In the genomic region with DNA sequence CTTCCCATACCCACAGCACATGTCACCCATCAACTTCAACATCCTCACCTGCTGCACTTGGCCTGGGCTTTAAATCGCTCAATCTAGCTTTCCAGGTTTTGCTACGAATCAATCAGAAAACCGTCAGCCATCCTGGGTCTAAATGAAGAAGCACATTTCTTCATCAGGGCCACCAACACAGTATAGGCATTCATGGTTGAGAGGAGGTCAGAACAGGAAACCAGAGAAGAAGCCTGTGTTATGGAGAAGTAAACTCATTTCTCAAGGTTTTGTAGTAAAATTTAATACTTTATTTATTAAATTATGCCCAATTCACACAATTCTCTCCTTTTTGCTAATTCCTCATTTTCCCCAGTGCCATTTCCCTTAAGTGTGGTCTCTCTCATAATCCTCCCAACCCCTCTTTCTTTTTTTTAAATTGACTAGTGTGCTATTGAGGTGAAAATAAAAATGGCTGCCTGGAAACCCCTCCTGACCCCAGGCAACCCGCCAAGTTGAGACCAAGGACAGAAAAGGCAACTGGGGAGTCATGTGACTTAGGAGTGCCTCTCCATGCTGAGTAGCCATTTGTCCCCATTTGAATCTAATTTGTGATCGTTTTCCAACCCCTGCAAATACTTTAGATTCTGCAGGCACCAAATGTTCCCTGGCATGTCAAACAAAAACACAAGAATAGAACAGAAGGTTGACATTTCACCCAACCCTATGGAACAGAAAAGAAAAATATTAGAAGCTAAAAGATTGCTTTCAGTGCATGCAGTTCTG, we compare ENCODE assay signal across 2 cellular contexts.
TF ChIP-seq lines count a peak whose summit lies in the region.

No MANE protein-coding gene starts in this region.

TF ChIP-seq in SK-N-SH, 30 proteins besides CTCF, POLR2A, EP300 and RAD21:
- TF ChIP-seq FOXM1 (IDR thresholded peaks at IDR 0.05; ENCODE audit: low read depth) = no peak
- TF ChIP-seq, protein P1, sequence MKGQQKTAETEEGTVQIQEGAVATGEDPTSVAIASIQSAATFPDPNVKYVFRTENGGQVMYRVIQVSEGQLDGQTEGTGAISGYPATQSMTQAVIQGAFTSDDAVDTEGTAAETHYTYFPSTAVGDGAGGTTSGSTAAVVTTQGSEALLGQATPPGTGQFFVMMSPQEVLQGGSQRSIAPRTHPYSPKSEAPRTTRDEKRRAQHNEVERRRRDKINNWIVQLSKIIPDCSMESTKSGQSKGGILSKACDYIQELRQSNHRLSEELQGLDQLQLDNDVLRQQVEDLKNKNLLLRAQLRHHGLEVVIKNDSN (IDR thresholded peaks at IDR 0.05; ENCODE audit: borderline replicate concordance, low read depth) = 0 out of 2 replicates have a peak, but pooled peaks have one; percentile 7

TF ChIP-seq in SK-N-SH treated with all-trans-retinoic acid at 6 μM for 48 hours, 23 proteins besides CTCF, POLR2A, EP300 and RAD21:
- no peak for TF ChIP-seq SNAI2 (CRISPR knock-in tag; IDR thresholded peaks at IDR 0.05)
- no peak for TF ChIP-seq ZNF70 (CRISPR knock-in tag; IDR thresholded peaks at IDR 0.05)
- TF ChIP-seq BACH2 (CRISPR knock-in tag; IDR thresholded peaks at IDR 0.05; ENCODE audit: borderline replicate concordance) = no peak
- TF ChIP-seq, protein P2, sequence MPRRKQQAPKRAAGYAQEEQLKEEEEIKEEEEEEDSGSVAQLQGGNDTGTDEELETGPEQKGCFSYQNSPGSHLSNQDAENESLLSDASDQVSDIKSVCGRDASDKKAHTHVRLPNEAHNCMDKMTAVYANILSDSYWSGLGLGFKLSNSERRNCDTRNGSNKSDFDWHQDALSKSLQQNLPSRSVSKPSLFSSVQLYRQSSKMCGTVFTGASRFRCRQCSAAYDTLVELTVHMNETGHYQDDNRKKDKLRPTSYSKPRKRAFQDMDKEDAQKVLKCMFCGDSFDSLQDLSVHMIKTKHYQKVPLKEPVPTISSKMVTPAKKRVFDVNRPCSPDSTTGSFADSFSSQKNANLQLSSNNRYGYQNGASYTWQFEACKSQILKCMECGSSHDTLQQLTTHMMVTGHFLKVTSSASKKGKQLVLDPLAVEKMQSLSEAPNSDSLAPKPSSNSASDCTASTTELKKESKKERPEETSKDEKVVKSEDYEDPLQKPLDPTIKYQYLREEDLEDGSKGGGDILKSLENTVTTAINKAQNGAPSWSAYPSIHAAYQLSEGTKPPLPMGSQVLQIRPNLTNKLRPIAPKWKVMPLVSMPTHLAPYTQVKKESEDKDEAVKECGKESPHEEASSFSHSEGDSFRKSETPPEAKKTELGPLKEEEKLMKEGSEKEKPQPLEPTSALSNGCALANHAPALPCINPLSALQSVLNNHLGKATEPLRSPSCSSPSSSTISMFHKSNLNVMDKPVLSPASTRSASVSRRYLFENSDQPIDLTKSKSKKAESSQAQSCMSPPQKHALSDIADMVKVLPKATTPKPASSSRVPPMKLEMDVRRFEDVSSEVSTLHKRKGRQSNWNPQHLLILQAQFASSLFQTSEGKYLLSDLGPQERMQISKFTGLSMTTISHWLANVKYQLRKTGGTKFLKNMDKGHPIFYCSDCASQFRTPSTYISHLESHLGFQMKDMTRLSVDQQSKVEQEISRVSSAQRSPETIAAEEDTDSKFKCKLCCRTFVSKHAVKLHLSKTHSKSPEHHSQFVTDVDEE (CRISPR knock-in tag; IDR thresholded peaks at IDR 0.05) = no peak
- TF ChIP-seq GLIS3 (CRISPR knock-in tag; IDR thresholded peaks at IDR 0.05) = no peak
- TF ChIP-seq ZNF8 (CRISPR knock-in tag; IDR thresholded peaks at IDR 0.05) = no peak
- no peak for TF ChIP-seq PPARA (CRISPR knock-in tag; IDR thresholded peaks at IDR 0.05; ENCODE audit: borderline replicate concordance)
- TF ChIP-seq CSDC2 (CRISPR knock-in tag; IDR thresholded peaks at IDR 0.05) = no peak
- no peak for TF ChIP-seq ZNF565 (CRISPR knock-in tag; conservative IDR thresholded peaks at IDR 0.05; ENCODE audit: low read depth)
- no peak for TF ChIP-seq ARNTL (CRISPR knock-in tag; IDR thresholded peaks at IDR 0.05; ENCODE audit: borderline replicate concordance, low read depth)
- no peak for TF ChIP-seq ESRRG (CRISPR knock-in tag; IDR thresholded peaks at IDR 0.05)
- TF ChIP-seq ZFP3 (CRISPR knock-in tag; IDR thresholded peaks at IDR 0.05) = no peak
- no peak for TF ChIP-seq ZC3H10 (CRISPR knock-in tag; IDR thresholded peaks at IDR 0.05)
- TF ChIP-seq, protein P3, sequence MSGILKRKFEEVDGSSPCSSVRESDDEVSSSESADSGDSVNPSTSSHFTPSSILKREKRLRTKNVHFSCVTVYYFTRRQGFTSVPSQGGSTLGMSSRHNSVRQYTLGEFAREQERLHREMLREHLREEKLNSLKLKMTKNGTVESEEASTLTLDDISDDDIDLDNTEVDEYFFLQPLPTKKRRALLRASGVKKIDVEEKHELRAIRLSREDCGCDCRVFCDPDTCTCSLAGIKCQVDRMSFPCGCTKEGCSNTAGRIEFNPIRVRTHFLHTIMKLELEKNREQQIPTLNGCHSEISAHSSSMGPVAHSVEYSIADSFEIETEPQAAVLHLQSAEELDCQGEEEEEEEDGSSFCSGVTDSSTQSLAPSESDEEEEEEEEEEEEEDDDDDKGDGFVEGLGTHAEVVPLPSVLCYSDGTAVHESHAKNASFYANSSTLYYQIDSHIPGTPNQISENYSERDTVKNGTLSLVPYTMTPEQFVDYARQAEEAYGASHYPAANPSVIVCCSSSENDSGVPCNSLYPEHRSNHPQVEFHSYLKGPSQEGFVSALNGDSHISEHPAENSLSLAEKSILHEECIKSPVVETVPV (CRISPR knock-in tag; IDR thresholded peaks at IDR 0.05) = no peak
- TF ChIP-seq OSR1 (CRISPR knock-in tag; IDR thresholded peaks at IDR 0.05) = no peak
- TF ChIP-seq, protein P4, sequence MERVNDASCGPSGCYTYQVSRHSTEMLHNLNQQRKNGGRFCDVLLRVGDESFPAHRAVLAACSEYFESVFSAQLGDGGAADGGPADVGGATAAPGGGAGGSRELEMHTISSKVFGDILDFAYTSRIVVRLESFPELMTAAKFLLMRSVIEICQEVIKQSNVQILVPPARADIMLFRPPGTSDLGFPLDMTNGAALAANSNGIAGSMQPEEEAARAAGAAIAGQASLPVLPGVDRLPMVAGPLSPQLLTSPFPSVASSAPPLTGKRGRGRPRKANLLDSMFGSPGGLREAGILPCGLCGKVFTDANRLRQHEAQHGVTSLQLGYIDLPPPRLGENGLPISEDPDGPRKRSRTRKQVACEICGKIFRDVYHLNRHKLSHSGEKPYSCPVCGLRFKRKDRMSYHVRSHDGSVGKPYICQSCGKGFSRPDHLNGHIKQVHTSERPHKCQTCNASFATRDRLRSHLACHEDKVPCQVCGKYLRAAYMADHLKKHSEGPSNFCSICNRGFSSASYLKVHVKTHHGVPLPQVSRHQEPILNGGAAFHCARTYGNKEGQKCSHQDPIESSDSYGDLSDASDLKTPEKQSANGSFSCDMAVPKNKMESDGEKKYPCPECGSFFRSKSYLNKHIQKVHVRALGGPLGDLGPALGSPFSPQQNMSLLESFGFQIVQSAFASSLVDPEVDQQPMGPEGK (CRISPR knock-in tag; IDR thresholded peaks at IDR 0.05; ENCODE audit: borderline replicate concordance) = no peak
- no peak for TF ChIP-seq ISL1 (CRISPR knock-in tag; IDR thresholded peaks at IDR 0.05)
- TF ChIP-seq, protein P5, sequence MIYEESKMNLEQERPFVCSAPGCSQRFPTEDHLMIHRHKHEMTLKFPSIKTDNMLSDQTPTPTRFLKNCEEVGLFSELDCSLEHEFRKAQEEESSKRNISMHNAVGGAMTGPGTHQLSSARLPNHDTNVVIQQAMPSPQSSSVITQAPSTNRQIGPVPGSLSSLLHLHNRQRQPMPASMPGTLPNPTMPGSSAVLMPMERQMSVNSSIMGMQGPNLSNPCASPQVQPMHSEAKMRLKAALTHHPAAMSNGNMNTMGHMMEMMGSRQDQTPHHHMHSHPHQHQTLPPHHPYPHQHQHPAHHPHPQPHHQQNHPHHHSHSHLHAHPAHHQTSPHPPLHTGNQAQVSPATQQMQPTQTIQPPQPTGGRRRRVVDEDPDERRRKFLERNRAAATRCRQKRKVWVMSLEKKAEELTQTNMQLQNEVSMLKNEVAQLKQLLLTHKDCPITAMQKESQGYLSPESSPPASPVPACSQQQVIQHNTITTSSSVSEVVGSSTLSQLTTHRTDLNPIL (CRISPR knock-in tag; IDR thresholded peaks at IDR 0.05; ENCODE audit: low read depth) = no peak
